1 cellular context compared by ENCODE assay signal in the genomic region with DNA sequence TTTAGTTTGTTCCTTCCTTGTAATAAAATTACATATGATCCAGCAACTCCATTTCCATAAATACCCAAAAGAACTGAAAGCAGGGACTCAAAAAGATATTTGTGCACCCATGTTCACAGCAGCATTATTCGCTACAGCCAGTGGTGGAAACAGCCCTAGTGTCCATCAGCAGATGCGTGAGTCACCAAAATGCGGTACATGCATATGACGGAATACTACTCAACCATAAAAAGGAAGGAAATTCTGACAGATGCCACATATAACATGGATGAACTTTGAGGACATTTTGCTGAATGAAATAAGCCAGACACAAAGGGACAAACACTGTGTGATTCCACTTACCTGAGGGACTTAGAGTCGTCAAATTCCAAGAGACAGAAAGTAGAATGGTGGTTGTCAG.
A peak's percentile ranks its signal among the peaks of the same experiment; 100 is the strongest.
TF ChIP-seq lines count a peak whose summit lies in the region.

No MANE protein-coding gene starts in this region.

TF ChIP-seq in A549, 52 proteins besides CTCF, POLR2A, EP300 and RAD21:
- TF ChIP-seq, protein P1, sequence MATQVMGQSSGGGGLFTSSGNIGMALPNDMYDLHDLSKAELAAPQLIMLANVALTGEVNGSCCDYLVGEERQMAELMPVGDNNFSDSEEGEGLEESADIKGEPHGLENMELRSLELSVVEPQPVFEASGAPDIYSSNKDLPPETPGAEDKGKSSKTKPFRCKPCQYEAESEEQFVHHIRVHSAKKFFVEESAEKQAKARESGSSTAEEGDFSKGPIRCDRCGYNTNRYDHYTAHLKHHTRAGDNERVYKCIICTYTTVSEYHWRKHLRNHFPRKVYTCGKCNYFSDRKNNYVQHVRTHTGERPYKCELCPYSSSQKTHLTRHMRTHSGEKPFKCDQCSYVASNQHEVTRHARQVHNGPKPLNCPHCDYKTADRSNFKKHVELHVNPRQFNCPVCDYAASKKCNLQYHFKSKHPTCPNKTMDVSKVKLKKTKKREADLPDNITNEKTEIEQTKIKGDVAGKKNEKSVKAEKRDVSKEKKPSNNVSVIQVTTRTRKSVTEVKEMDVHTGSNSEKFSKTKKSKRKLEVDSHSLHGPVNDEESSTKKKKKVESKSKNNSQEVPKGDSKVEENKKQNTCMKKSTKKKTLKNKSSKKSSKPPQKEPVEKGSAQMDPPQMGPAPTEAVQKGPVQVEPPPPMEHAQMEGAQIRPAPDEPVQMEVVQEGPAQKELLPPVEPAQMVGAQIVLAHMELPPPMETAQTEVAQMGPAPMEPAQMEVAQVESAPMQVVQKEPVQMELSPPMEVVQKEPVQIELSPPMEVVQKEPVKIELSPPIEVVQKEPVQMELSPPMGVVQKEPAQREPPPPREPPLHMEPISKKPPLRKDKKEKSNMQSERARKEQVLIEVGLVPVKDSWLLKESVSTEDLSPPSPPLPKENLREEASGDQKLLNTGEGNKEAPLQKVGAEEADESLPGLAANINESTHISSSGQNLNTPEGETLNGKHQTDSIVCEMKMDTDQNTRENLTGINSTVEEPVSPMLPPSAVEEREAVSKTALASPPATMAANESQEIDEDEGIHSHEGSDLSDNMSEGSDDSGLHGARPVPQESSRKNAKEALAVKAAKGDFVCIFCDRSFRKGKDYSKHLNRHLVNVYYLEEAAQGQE (IDR thresholded peaks at IDR 0.05), result no peak
- TF ChIP-seq FOSL2 (IDR thresholded peaks at IDR 0.05), result no peak
- peak; percentile 22; the same call in 1 of the 2 replicates for TF ChIP-seq FOSL2 (CRISPR knock-in tag; IDR thresholded peaks at IDR 0.05)
